In the genomic region with DNA sequence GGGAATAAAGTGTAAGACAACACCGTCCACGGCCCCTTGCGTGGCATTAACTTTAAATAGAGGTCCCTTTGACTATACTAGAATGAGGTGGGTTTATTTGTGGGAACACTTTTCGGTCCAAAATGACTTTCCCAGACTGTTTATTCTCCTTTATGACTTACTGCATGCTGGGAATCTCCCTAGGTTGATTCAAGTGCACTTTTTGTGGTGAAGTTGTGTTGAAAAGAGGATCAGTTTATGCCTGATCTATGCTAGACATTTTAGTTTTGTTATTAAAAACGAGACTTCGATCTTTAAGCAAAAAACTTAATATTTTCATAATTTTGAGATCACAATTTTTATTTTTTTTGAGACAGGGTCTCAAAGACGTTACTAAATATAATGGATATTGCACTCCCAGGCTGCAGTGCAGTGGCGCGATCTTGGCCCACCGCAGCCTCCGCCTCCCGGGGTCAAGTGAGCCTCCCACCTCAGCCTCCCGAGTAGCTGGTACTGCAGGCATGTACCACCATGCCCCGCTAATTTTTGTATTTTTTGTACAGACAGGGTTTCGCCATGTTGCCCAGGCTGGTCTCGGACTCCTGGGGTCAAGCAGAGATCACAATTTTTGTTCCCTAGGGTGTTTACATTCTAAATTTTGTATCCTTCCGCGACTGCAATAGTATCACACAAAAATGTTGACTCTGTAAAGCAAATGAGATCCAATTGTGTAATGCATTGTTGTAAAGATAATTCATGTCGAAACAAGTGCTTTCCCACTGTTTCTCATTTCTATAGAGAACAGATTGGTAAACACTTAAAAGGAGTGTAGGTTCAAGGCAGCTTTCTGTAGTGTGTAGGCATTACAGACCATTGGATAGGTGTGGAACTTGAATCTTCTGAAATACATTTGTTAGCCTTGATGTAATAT, we compare ENCODE assay signal across 1 cellular context.
TF ChIP-seq lines count a peak whose summit lies in the region.

No MANE protein-coding gene starts in this region.

TF ChIP-seq in HCT116, 20 proteins besides CTCF, POLR2A, EP300 and RAD21 (continued from another document):
- no peak for TF ChIP-seq POLR2AphosphoS5 (IDR thresholded peaks at IDR 0.05; ENCODE audit: low read depth, low read length)
